Comparison of ENCODE assay signal across 1 cellular context in genomic region chr22:26589367-26589844, GRCh38.
TF ChIP-seq lines count a peak whose summit lies in the region.

No MANE protein-coding gene starts in this region.

TF ChIP-seq in HepG2, 621 proteins besides CTCF, POLR2A, EP300 and RAD21 (continued from another document and continues in another):
- TF ChIP-seq ZNF646 (CRISPR knock-in tag; IDR thresholded peaks at IDR 0.05), result no peak
- no peak for TF ChIP-seq HOXA9 (CRISPR knock-in tag; IDR thresholded peaks at IDR 0.05; ENCODE audit: borderline replicate concordance)
- no peak for TF ChIP-seq ZHX1 (CRISPR knock-in tag; IDR thresholded peaks at IDR 0.05; ENCODE audit: low read depth)
- TF ChIP-seq ZNF7 (CRISPR knock-in tag; IDR thresholded peaks at IDR 0.05), result no peak
- TF ChIP-seq, protein P1, sequence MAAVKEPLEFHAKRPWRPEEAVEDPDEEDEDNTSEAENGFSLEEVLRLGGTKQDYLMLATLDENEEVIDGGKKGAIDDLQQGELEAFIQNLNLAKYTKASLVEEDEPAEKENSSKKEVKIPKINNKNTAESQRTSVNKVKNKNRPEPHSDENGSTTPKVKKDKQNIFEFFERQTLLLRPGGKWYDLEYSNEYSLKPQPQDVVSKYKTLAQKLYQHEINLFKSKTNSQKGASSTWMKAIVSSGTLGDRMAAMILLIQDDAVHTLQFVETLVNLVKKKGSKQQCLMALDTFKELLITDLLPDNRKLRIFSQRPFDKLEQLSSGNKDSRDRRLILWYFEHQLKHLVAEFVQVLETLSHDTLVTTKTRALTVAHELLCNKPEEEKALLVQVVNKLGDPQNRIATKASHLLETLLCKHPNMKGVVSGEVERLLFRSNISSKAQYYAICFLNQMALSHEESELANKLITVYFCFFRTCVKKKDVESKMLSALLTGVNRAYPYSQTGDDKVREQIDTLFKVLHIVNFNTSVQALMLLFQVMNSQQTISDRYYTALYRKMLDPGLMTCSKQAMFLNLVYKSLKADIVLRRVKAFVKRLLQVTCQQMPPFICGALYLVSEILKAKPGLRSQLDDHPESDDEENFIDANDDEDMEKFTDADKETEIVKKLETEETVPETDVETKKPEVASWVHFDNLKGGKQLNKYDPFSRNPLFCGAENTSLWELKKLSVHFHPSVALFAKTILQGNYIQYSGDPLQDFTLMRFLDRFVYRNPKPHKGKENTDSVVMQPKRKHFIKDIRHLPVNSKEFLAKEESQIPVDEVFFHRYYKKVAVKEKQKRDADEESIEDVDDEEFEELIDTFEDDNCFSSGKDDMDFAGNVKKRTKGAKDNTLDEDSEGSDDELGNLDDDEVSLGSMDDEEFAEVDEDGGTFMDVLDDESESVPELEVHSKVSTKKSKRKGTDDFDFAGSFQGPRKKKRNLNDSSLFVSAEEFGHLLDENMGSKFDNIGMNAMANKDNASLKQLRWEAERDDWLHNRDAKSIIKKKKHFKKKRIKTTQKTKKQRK (IDR thresholded peaks at IDR 0.05; ENCODE audit: low read length), result no peak
- no peak for TF ChIP-seq ETV6 (CRISPR knock-in tag; conservative IDR thresholded peaks at IDR 0.05)
- TF ChIP-seq BRD4 (CRISPR knock-in tag; IDR thresholded peaks at IDR 0.05), result no peak
- no peak for TF ChIP-seq ZFP36L2 (CRISPR knock-in tag; IDR thresholded peaks at IDR 0.05)
- TF ChIP-seq ZNF563 (CRISPR knock-in tag; IDR thresholded peaks at IDR 0.05), result peak; percentile 17; the same call in 1 of the 2 replicates
- TF ChIP-seq ZMYM2 (CRISPR knock-in tag; IDR thresholded peaks at IDR 0.05), result no peak
- no peak for TF ChIP-seq ZSCAN30 (CRISPR knock-in tag; IDR thresholded peaks at IDR 0.05)
- TF ChIP-seq TCF7 (IDR thresholded peaks at IDR 0.05; ENCODE audit: low read depth), result no peak
- TF ChIP-seq DNMT1 (CRISPR knock-in tag; IDR thresholded peaks at IDR 0.05), result no peak
- no peak for TF ChIP-seq TFE3 (CRISPR knock-in tag; IDR thresholded peaks at IDR 0.05)
- TF ChIP-seq POLR2AphosphoS5 (IDR thresholded peaks at IDR 0.05; ENCODE audit: low read depth, low read length), result no peak
- no peak for TF ChIP-seq ZFAT (CRISPR knock-in tag; conservative IDR thresholded peaks at IDR 0.05)
- TF ChIP-seq GFI1 (CRISPR knock-in tag; IDR thresholded peaks at IDR 0.05; ENCODE audit: borderline replicate concordance), result no peak
- TF ChIP-seq ZNF292 (CRISPR knock-in tag; IDR thresholded peaks at IDR 0.05; ENCODE audit: borderline replicate concordance, low read depth), result no peak
- TF ChIP-seq SMAD1 (CRISPR knock-in tag; IDR thresholded peaks at IDR 0.05; ENCODE audit: borderline replicate concordance, low read depth), result no peak
- no peak for TF ChIP-seq SAFB2 (CRISPR knock-in tag; IDR thresholded peaks at IDR 0.05; ENCODE audit: borderline replicate concordance, low read depth)
- no peak for TF ChIP-seq ZBTB40 (IDR thresholded peaks at IDR 0.05)
- no peak for TF ChIP-seq ZBTB40 (CRISPR knock-in tag; IDR thresholded peaks at IDR 0.05)
- TF ChIP-seq ZNF749 (CRISPR knock-in tag; IDR thresholded peaks at IDR 0.05; ENCODE audit: borderline replicate concordance), result no peak
- TF ChIP-seq ELF4 (CRISPR knock-in tag; IDR thresholded peaks at IDR 0.05; ENCODE audit: borderline replicate concordance), result no peak
- no peak for TF ChIP-seq PAWR (CRISPR knock-in tag; IDR thresholded peaks at IDR 0.05; ENCODE audit: borderline replicate concordance)
- no peak for TF ChIP-seq SATB2 (CRISPR knock-in tag; IDR thresholded peaks at IDR 0.05)
- TF ChIP-seq ATAD3A (CRISPR knock-in tag; IDR thresholded peaks at IDR 0.05), result no peak
- no peak for TF ChIP-seq HCFC1 (IDR thresholded peaks at IDR 0.05; ENCODE audit: low read depth, low read length)
- TF ChIP-seq ZBTB26 (CRISPR knock-in tag; IDR thresholded peaks at IDR 0.05; ENCODE audit: borderline replicate concordance), result no peak
- TF ChIP-seq PRPF4 (IDR thresholded peaks at IDR 0.05; ENCODE audit: low read depth, low read length, poor library complexity, severe bottlenecking), result no peak
- TF ChIP-seq SP2 (CRISPR knock-in tag; IDR thresholded peaks at IDR 0.05), result 0 out of 2 replicates have a peak, but pooled peaks have one; percentile 32
- TF ChIP-seq SOX6 (IDR thresholded peaks at IDR 0.05), result no peak
- no peak for TF ChIP-seq SOX6 (CRISPR knock-in tag; IDR thresholded peaks at IDR 0.05)
- TF ChIP-seq SRSF4 (IDR thresholded peaks at IDR 0.05; ENCODE audit: low read depth, low read length, poor library complexity, severe bottlenecking), result no peak
- no peak; the same call in 1 of the 2 replicates for TF ChIP-seq SAP130 (CRISPR knock-in tag; IDR thresholded peaks at IDR 0.05; ENCODE audit: low read depth)
- TF ChIP-seq SRSF1 (optimal IDR thresholded peaks at IDR 0.05; ENCODE audit: low read depth, low read length), result no peak
- TF ChIP-seq GATAD1 (CRISPR knock-in tag; IDR thresholded peaks at IDR 0.05), result no peak
